In the genomic region with DNA sequence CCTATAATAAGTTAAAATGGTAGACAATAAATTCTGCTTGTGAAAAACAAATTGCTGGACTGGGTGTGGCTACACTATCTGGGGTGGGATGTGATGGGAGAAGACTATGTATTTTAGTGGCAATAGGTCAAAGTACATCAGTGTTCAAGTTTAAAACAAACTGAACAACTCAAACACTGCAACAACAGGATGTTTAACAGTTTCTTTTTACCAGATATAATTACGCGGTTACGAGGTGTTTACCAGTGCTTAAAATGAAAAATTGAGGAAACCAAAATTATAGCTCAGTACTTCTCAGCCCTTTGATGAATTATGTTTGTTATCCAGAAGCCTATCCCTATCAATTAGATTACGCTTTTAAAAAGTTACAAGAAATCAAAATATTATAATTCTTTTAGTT, we compare ENCODE assay signal across 18 cellular contexts. TPM values are rescaled to one million over a fixed set of nuclear protein-coding genes. Genes with fewer than 3 reads are reported as not detected.
A peak's percentile ranks its signal among the peaks of the same experiment; 100 is the strongest.
DNase-seq lines count a peak whose midpoint lies in the region; FAIRE-seq and TF ChIP-seq lines count a peak whose summit lies in the region.
"Had no signal": no experiment of that assay in that cellular context is flagged by ENCODE, and none has a peak within 500 bp of the region (broad histone marks: within the 10 kb centered on the region; RNA-seq: fewer than 3 reads in every experiment).

No MANE protein-coding gene starts in this region.

- no peak for TF ChIP-seq RAD21 in H1 (IDR thresholded peaks at IDR 0.05 in 1 of 2, conservative IDR thresholded peaks at IDR 0.05 in 1 of 2; ENCODE audit: low read depth in 2 of 2, low read length in 2 of 2)

- no peak overlapping the region for H4K91ac ChIP-seq in H1 (replicated peaks; ENCODE audit: insufficient read length, low read length)

- H3K4me3 ChIP-seq in CD8-positive, alpha-beta memory T cell (ENCODE audit: low read length) = no peak overlapping the region
- no peak overlapping the region for H3K4me3 ChIP-seq in H1 (ENCODE audit: extremely low read depth in 1 of 4, insufficient read depth in 2 of 4, low read depth in 3 of 4, low read length in 4 of 4)
- H3K4me3 ChIP-seq: body of pancreas, upper lobe of left lung had no signal

- H3K27me3 Mint-ChIP-seq in CD8-positive, alpha-beta memory T cell = no peaks in the 10 kb centered on the region
- H3K27me3 Mint-ChIP-seq in neural crest cell (ENCODE audit: low read depth) = no peaks in the 10 kb centered on the region

- peak overlapping the region; percentile 14 for H3K56ac ChIP-seq in H1 (replicated peaks; ENCODE audit: insufficient read length, low read depth, low read length)

- no peak overlapping the region for H2AFZ ChIP-seq in H1 (ENCODE audit: low read length)

- H3K23ac ChIP-seq in H1 (ENCODE audit: insufficient read length) = no peak overlapping the region

- no peak for TF ChIP-seq EP300 in H1 (IDR thresholded peaks at IDR 0.05; ENCODE audit: borderline replicate concordance in 1 of 2, low read depth in 2 of 2, low read length in 2 of 2)

- peaks cover 16% of the 10 kb centered on the region for H3K23me2 ChIP-seq in H1 (ENCODE audit: low read depth, low read length)

- no peaks in the 10 kb centered on the region for H3K9me3 ChIP-seq in CD8-positive, alpha-beta memory T cell (ENCODE audit: low read length)
- H3K9me3 ChIP-seq in H1 (ENCODE audit: insufficient read depth in 2 of 2, low read depth in 1 of 2, low read length in 1 of 2) = no peaks in the 10 kb centered on the region
- H3K9me3 ChIP-seq: body of pancreas, upper lobe of left lung had no signal

- H4K8ac ChIP-seq in H1 (ENCODE audit: extremely low read depth, insufficient read depth, low read length) = no peak overlapping the region

- no peak for TF ChIP-seq POLR2A in H1 (IDR thresholded peaks at IDR 0.05; ENCODE audit: control extremely low read depth in 1 of 2, low read depth in 2 of 2, low read length in 2 of 2)

- H2BK12ac ChIP-seq in H1 (ENCODE audit: low read depth, low read length) = no peak overlapping the region

- no peak overlapping the region for H2BK5ac ChIP-seq in H1 (ENCODE audit: low read depth, low read length)

- H3K4ac ChIP-seq in H1 (replicated peaks; ENCODE audit: insufficient read length, low read depth, low read length) = no peak overlapping the region

- H3K36me3 Mint-ChIP-seq in CD8-positive, alpha-beta memory T cell = peaks cover 0 to 22% (median 3%) of the 10 kb centered on the region in 3 donors
- peaks cover 14% of the 10 kb centered on the region for H3K36me3 Mint-ChIP-seq in neural crest cell (ENCODE audit: low read depth)

- H2BK20ac ChIP-seq in H1 (ENCODE audit: low read length) = no peak overlapping the region

- no peaks in the 10 kb centered on the region; the same call in 1 of the 2 replicates for H3K79me1 ChIP-seq in H1 (ENCODE audit: low read depth, low read length)

- H2BK15ac ChIP-seq in H1 (ENCODE audit: low read length) = no peak overlapping the region

- peak overlapping the region in 3 of 7 donors; percentile 30 to 61 (median 54) for H3K4me3 Mint-ChIP-seq in CD8-positive, alpha-beta memory T cell
- peak overlapping the region; percentile 74 for H3K4me3 Mint-ChIP-seq in neural crest cell

- H4K20me1 ChIP-seq in H1 (replicated peaks in 1 of 2; ENCODE audit: control insufficient read depth in 1 of 2, insufficient read depth in 2 of 2, low read length in 2 of 2) = peaks cover 0 to 4% of the 10 kb centered on the region in 2 experiments

- H3K79me2 ChIP-seq in H1 (ENCODE audit: control insufficient read depth in 1 of 2, insufficient read depth in 2 of 2, low read length in 2 of 2) = peaks cover 4 to 64% of the 10 kb centered on the region in 2 experiments

- peaks cover 42 to 55% (median 54%) of the 10 kb centered on the region in 3 donors for H3K4me1 Mint-ChIP-seq in CD8-positive, alpha-beta memory T cell
- peaks cover 52% of the 10 kb centered on the region for H3K4me1 Mint-ChIP-seq in neural crest cell

- H3K27me3 ChIP-seq in CD8-positive, alpha-beta memory T cell (ENCODE audit: insufficient read depth, low read length, poor library complexity, severe bottlenecking) = no peaks in the 10 kb centered on the region
- no peaks in the 10 kb centered on the region for H3K27me3 ChIP-seq in H1 (replicated peaks in 1 of 4; ENCODE audit: control insufficient read depth in 3 of 4, extremely low read depth in 1 of 4, insufficient read depth in 3 of 4, low read length in 3 of 4)
- H3K27me3 ChIP-seq: body of pancreas, upper lobe of left lung had no signal

- FAIRE-seq in H1 (lab: Jason Lieb, UNC) = no peak
- FAIRE-seq: colon, GM12892 had no signal

- H3K14ac ChIP-seq in H1 (ENCODE audit: insufficient read length) = no peak overlapping the region

- H3K18ac ChIP-seq in H1 (ENCODE audit: extremely low read depth, low read length) = no peak overlapping the region

- DNase-seq in CD8-positive, alpha-beta memory T cell = no peak
- DNase-seq in NCI-H2081 treated with DMSO at 0.1 percent for 48 hours (lab: John Stamatoyannopoulos, UW) (peak; percentile 12), H1 (ENCODE audit: low read depth in 1 of 2, low spot score in 2 of 2) (no peak), neural crest cell (ENCODE audit: low read depth, low spot score) (no peak), GM10248 (ENCODE audit: extremely low spot score) (no peak), GM10266 (ENCODE audit: extremely low spot score) (no peak)
- no peak for DNase-seq in activated effector memory CD4-positive, alpha-beta T cell treated with Interleukin-2 at 50 U/mL for 16 hours
- DNase-seq: activated CD4-positive, alpha-beta T cell treated with anti-CD3 and anti-CD28 coated beads for 48 hours; body of pancreas; DMS153; GOT3; left cardiac atrium; NCI-H1048; stimulated activated CD4-positive, alpha-beta T cell treated with anti-CD3 and anti-CD28 coated beads, Interleukin-4, amount 100 ng/mL, for 1 hour; upper lobe of left lung had no signal

- H3K9ac ChIP-seq in H1 (replicated peaks in 1 of 4; ENCODE audit: extremely low read depth in 1 of 4, low read depth in 3 of 4, low read length in 3 of 4) = no peak overlapping the region
- H3K9ac ChIP-seq: KMS-11 had no signal

- H3K9me3 Mint-ChIP-seq in CD8-positive, alpha-beta memory T cell = no peaks in the 10 kb centered on the region
- H3K9me3 Mint-ChIP-seq in neural crest cell = peaks cover 4% of the 10 kb centered on the region

- no peak overlapping the region for H3K4me2 ChIP-seq in H1 (ENCODE audit: insufficient read depth in 1 of 2, low read depth in 2 of 2, low read length in 2 of 2)
- H3K4me2 ChIP-seq: KMS-11 had no signal

- no peak overlapping the region for H4K5ac ChIP-seq in H1 (ENCODE audit: insufficient read length, low read depth, low read length)

- CTCF ChIA-PET in CD8-positive, alpha-beta memory T cell (lab: Charles Lee) = interaction anchor here (0.5 kb wide), 1 partner anchor 234 kb away, joined by 3 read pairs; no protein-coding TSS in a partner anchor
- CTCF ChIA-PET in H1 (lab: Charles Lee; ENCODE audit: partially characterized antibody) = interaction anchor here (0.6 kb wide), 1 partner anchor 422 kb away, joined by 3 read pairs; no protein-coding TSS in a partner anchor
- CTCF ChIA-PET in GM10248 (lab: Yijun Ruan, JAX) = no interaction called here

- peak overlapping the region in 5 of 8 donors; percentile 7 to 96 (median 64) for H3K27ac Mint-ChIP-seq in CD8-positive, alpha-beta memory T cell
- H3K27ac Mint-ChIP-seq in neural crest cell (ENCODE audit: unreplicated experiment) = no peak overlapping the region

- no peak overlapping the region for H3K27ac ChIP-seq in CD8-positive, alpha-beta memory T cell (ENCODE audit: low read depth, low read length)
- H3K27ac ChIP-seq in H1 (ENCODE audit: low read depth, low read length) = no peak overlapping the region
- H3K27ac ChIP-seq: body of pancreas, KMS-11, upper lobe of left lung had no signal

- H2AK5ac ChIP-seq in H1 (ENCODE audit: low read depth, low read length) = no peak overlapping the region

- POLR2A ChIA-PET in CD8-positive, alpha-beta memory T cell (lab: Charles Lee) = no interaction called here
- POLR2A ChIA-PET in H1 (lab: Charles Lee; ENCODE audit: partially characterized antibody) (interaction anchor here (0.6 to 5.1 kb wide), 3 partner anchors 18 to 72 kb away, joined by 3 to 39 read pairs (median 20); partner anchors contain the start of gene APLP2), GM10248 (lab: Yijun Ruan, JAX) (no interaction called here)

- TF ChIP-seq CTCF in H1 (IDR thresholded peaks at IDR 0.05; ENCODE audit: control extremely low read depth in 1 of 3, insufficient read depth in 1 of 3, low read depth in 1 of 3, low read length in 3 of 3) (no peak), neural crest cell (conservative IDR thresholded peaks at IDR 0.05) (no peak), GM10248 (IDR thresholded peaks at IDR 0.05; ENCODE audit: control extremely low read depth, extremely low read depth, low read depth, missing control alignments) (no peak), GM10266 (IDR thresholded peaks at IDR 0.05; ENCODE audit: control insufficient read depth, insufficient read depth, low read depth, missing control alignments) (no peak)

- 89% methylated on average over 4 of the region's 4 CpGs; no CpG with 5 or more reads in 1 of the 2 experiments for WGBS in H1 (ENCODE audit: extremely low coverage in 1 of 2, insufficient coverage in 1 of 2, insufficient read length in 1 of 2, insufficient replicate concordance in 2 of 2, low coverage in 1 of 2, low lambda C conversion rate in 2 of 2, missing lambda C conversion rate in 1 of 2), 2 experiments

- no peak overlapping the region for H2BK120ac ChIP-seq in H1 (replicated peaks; ENCODE audit: low read depth, low read length)

- H3K36me3 ChIP-seq in CD8-positive, alpha-beta memory T cell (ENCODE audit: insufficient read depth, low read length) = no peaks in the 10 kb centered on the region
- H3K36me3 ChIP-seq in H1 (ENCODE audit: control insufficient read depth in 2 of 4, insufficient read depth in 4 of 4, low read length in 3 of 4) = no peaks in the 10 kb centered on the region
- H3K36me3 ChIP-seq: upper lobe of left lung had no signal

- peaks cover 19% of the 10 kb centered on the region for H3K4me1 ChIP-seq in CD8-positive, alpha-beta memory T cell (ENCODE audit: insufficient read depth, low read length)
- H3K4me1 ChIP-seq in H1 (replicated peaks in 1 of 4; ENCODE audit: control insufficient read depth in 3 of 4, insufficient read depth in 4 of 4, low read length in 3 of 4) = peaks cover 0 to 2% (median 0%) of the 10 kb centered on the region in 4 experiments; a peak in 3 of 7 replicates

RNA-seq across cellular contexts. Expression of gene PRDM10, which starts 3.2 kb away (rescaled TPM):
- 10 to 100 TPM; 16.0 to 17.7 TPM for total RNA-seq in CD8-positive, alpha-beta memory T cell
- polyA plus RNA-seq in CD8-positive, alpha-beta memory T cell = 2.8 TPM
- 16.0 and 19.2 TPM in 2 replicates for total RNA-seq in H1 (2021; fragmentation: NEBNext Ultra II Directional; extraction: Animal tissue kit (Norgen Biotek cat#: 25700))
- polyA plus RNA-seq in H1 (2011; rRNA removed) = 15.5 and 20.8 TPM in 2 replicates
- polyA plus RNA-seq in H1 (2011; cell fraction: cytosol; rRNA removed) = 9.2 TPM
- 35.9 TPM for polyA plus RNA-seq in H1 (2011; cell fraction: nucleus; rRNA removed)
- polyA plus RNA-seq in H1 (2012, experiment 1 of 2) = 6.6 to 9.0 TPM (median 7.2 TPM) in 4 replicates
- 0.45 TPM for polyA plus RNA-seq in H1 (2012, experiment 2 of 2)
- polyA plus RNA-seq in H1 (2013, experiment 1 of 2) = 6.9 TPM
- polyA plus RNA-seq in H1 (2013, experiment 2 of 2) = 6.1 TPM
- 58.7 and 59.5 TPM in 2 replicates for polyA minus RNA-seq in H1 (2011; rRNA and poly(A)+ RNA removed)
- polyA minus RNA-seq in H1 (2011; cell fraction: cytosol; rRNA and poly(A)+ RNA removed) = 25.2 TPM
- 20.4 TPM for polyA minus RNA-seq in H1 (2011; cell fraction: nucleus; rRNA and poly(A)+ RNA removed)
- total RNA-seq in neural crest cell = 18.5 and 20.1 TPM in 2 replicates
